Comparison of ENCODE assay signal across 1 cellular context in genomic region chr2:189234991-189235390, GRCh38.
TF ChIP-seq lines count a peak whose summit lies in the region.

No MANE protein-coding gene starts in this region.

TF ChIP-seq in SK-N-SH treated with all-trans-retinoic acid at 6 μM for 48 hours, 23 proteins besides CTCF, POLR2A, EP300 and RAD21:
- TF ChIP-seq, protein P1, sequence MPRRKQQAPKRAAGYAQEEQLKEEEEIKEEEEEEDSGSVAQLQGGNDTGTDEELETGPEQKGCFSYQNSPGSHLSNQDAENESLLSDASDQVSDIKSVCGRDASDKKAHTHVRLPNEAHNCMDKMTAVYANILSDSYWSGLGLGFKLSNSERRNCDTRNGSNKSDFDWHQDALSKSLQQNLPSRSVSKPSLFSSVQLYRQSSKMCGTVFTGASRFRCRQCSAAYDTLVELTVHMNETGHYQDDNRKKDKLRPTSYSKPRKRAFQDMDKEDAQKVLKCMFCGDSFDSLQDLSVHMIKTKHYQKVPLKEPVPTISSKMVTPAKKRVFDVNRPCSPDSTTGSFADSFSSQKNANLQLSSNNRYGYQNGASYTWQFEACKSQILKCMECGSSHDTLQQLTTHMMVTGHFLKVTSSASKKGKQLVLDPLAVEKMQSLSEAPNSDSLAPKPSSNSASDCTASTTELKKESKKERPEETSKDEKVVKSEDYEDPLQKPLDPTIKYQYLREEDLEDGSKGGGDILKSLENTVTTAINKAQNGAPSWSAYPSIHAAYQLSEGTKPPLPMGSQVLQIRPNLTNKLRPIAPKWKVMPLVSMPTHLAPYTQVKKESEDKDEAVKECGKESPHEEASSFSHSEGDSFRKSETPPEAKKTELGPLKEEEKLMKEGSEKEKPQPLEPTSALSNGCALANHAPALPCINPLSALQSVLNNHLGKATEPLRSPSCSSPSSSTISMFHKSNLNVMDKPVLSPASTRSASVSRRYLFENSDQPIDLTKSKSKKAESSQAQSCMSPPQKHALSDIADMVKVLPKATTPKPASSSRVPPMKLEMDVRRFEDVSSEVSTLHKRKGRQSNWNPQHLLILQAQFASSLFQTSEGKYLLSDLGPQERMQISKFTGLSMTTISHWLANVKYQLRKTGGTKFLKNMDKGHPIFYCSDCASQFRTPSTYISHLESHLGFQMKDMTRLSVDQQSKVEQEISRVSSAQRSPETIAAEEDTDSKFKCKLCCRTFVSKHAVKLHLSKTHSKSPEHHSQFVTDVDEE (CRISPR knock-in tag; IDR thresholded peaks at IDR 0.05): no peak
- TF ChIP-seq ZNF70 (CRISPR knock-in tag; IDR thresholded peaks at IDR 0.05): no peak
- TF ChIP-seq ZC3H10 (CRISPR knock-in tag; IDR thresholded peaks at IDR 0.05): no peak
- no peak for TF ChIP-seq OSR1 (CRISPR knock-in tag; IDR thresholded peaks at IDR 0.05)
- TF ChIP-seq BACH2 (CRISPR knock-in tag; IDR thresholded peaks at IDR 0.05; ENCODE audit: borderline replicate concordance): no peak
- TF ChIP-seq ZNF8 (CRISPR knock-in tag; IDR thresholded peaks at IDR 0.05): no peak
- TF ChIP-seq, protein P2, sequence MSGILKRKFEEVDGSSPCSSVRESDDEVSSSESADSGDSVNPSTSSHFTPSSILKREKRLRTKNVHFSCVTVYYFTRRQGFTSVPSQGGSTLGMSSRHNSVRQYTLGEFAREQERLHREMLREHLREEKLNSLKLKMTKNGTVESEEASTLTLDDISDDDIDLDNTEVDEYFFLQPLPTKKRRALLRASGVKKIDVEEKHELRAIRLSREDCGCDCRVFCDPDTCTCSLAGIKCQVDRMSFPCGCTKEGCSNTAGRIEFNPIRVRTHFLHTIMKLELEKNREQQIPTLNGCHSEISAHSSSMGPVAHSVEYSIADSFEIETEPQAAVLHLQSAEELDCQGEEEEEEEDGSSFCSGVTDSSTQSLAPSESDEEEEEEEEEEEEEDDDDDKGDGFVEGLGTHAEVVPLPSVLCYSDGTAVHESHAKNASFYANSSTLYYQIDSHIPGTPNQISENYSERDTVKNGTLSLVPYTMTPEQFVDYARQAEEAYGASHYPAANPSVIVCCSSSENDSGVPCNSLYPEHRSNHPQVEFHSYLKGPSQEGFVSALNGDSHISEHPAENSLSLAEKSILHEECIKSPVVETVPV (CRISPR knock-in tag; IDR thresholded peaks at IDR 0.05): no peak
- no peak for TF ChIP-seq ZFP3 (CRISPR knock-in tag; IDR thresholded peaks at IDR 0.05)
- TF ChIP-seq TCF4 (CRISPR knock-in tag; IDR thresholded peaks at IDR 0.05; ENCODE audit: borderline replicate concordance): no peak
- TF ChIP-seq PPARA (CRISPR knock-in tag; IDR thresholded peaks at IDR 0.05; ENCODE audit: borderline replicate concordance): no peak
- TF ChIP-seq ESRRG (CRISPR knock-in tag; IDR thresholded peaks at IDR 0.05): no peak
- no peak for TF ChIP-seq ZNF565 (CRISPR knock-in tag; conservative IDR thresholded peaks at IDR 0.05; ENCODE audit: low read depth)
- no peak for TF ChIP-seq SNAI2 (CRISPR knock-in tag; IDR thresholded peaks at IDR 0.05)
